In the genomic region with DNA sequence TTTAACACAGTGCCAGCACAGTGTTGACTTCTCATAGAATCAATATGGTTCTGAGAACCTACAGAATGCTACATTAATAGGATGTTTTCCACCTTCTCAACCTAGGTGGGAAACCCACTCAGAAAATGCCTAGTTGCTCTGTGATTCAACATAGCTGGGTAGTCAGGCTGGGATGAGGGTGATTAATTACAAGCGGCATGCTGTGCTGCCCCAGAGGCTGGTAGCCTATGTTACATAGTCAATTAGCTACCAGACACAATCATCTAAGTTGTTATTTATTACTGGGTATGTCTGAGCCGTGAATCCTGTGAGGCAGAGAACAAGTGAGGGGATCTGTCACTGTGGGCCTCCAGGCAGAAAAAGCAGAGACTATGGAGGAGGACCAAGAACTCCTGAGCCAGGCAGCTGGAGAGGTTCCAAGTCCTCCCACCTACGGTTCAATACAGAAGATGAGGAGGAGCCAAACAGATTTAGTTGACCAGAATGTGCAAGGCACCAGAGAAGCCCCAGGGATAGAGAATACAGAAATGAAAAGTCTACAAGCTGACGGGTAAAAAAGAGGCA, we compare ENCODE assay signal across 26 cellular contexts.
A peak's percentile ranks its signal among the peaks of the same experiment; 100 is the strongest.
DNase-seq lines count a peak whose midpoint lies in the region; ATAC-seq, FAIRE-seq and TF ChIP-seq lines count a peak whose summit lies in the region.
"Had no signal": no experiment of that assay in that cellular context is flagged by ENCODE, and none has a peak within 500 bp of the region (broad histone marks: within the 10 kb centered on the region; RNA-seq: fewer than 3 reads in every experiment).

No MANE protein-coding gene starts in this region.

- H3K36me3 ChIP-seq in HEK293 (ENCODE audit: control insufficient read depth in 2 of 2, insufficient read depth in 1 of 2, low read length in 2 of 2) (no peaks in the 10 kb centered on the region), astrocyte (ENCODE audit: insufficient read depth, low read length) (no peaks in the 10 kb centered on the region)
- H3K36me3 ChIP-seq: BLaER1 had no signal

- H3K27me3 ChIP-seq in astrocyte (ENCODE audit: insufficient read depth, low read length), result no peaks in the 10 kb centered on the region
- H3K27me3 ChIP-seq: BLaER1 had no signal

- DNase-seq in A172 (ENCODE audit: low spot score) (peak; percentile 38), astrocyte (ENCODE audit: low read depth) (no peak), left kidney (ENCODE audit: low read depth, low spot score) (peak; percentile 30), AG20443 (ENCODE audit: low spot score) (no peak)
- no peak for DNase-seq in stimulated activated CD4-positive, alpha-beta T cell treated with anti-CD3 and anti-CD28 coated beads, Interleukin-12 subunit alpha, Interleukin-12 subunit beta, amount 100 ng/mL, for 4 hours
- no peak for DNase-seq in stimulated activated CD8-positive, alpha-beta memory T cell treated with anti-CD3 and anti-CD28 coated beads, Interleukin-4, amount 100 ng/mL, for 48 hours
- DNase-seq: CD4-positive, alpha-beta T cell; COR-L47; DMS79; GM23248; H9; IMR-90; MV-4-11; NCI-H1105 treated with DMSO at 0.1 percent for 48 hours; NCI-H2029 treated with DMSO at 0.1 percent for 48 hours; NCI-H345; NCI-H524 treated with DMSO at 0.1 percent for 48 hours; SHP77; SW 1271 had no signal

- H3K36me3 Mint-ChIP-seq in astrocyte (ENCODE audit: low read depth, unreplicated experiment), result no peaks in the 10 kb centered on the region

- no peak overlapping the region for H3K4me3 Mint-ChIP-seq in astrocyte (ENCODE audit: unreplicated experiment)
- H3K4me3 Mint-ChIP-seq: CD4-positive, alpha-beta T cell; H9 had no signal

- TF ChIP-seq CTCF in HEK293 (tag by site-specific recombination; IDR thresholded peaks at IDR 0.05) (no peak), astrocyte (IDR thresholded peaks at IDR 0.05; ENCODE audit: insufficient read depth, low read depth, low read length) (no peak)

- no peaks in the 10 kb centered on the region for H3K4me1 ChIP-seq in HEK293 (ENCODE audit: control insufficient read depth, insufficient read depth, low read length)
- H3K4me1 ChIP-seq in astrocyte (ENCODE audit: insufficient read depth, low read length), result peaks cover 4% of the 10 kb centered on the region
- H3K4me1 ChIP-seq: BLaER1 had no signal

- FAIRE-seq in astrocyte (lab: Jason Lieb, UNC), result no peak
- FAIRE-seq: A204.1, GM12878 had no signal

- H3K9ac ChIP-seq in astrocyte (ENCODE audit: low read length), result no peak overlapping the region
- H3K9ac ChIP-seq: BLaER1, GM23248, KMS-11 had no signal

- H3K79me2 ChIP-seq in astrocyte (ENCODE audit: insufficient read depth, low read length), result no peaks in the 10 kb centered on the region

- POLR2A ChIA-PET in HEK293 (lab: Yijun Ruan, JAX), result no interaction called here

- H3K9me3 ChIP-seq in HEK293 (ENCODE audit: control insufficient read depth, insufficient read depth, low read depth, low read length), result no peaks in the 10 kb centered on the region
- H3K9me3 ChIP-seq in astrocyte (ENCODE audit: insufficient read depth, low read depth, low read length), result no peaks in the 10 kb centered on the region
- H3K9me3 ChIP-seq: BLaER1 had no signal

- H3K27ac Mint-ChIP-seq in astrocyte (ENCODE audit: unreplicated experiment), result peak overlapping the region; percentile 9
- H3K27ac Mint-ChIP-seq: CD4-positive, alpha-beta T cell; H9 had no signal

- H3K27ac ChIP-seq in HEK293 (ENCODE audit: extremely low read depth, low read depth, low read length) (no peak overlapping the region), astrocyte (ENCODE audit: low read depth, low read length) (no peak overlapping the region)
- H3K27ac ChIP-seq: BLaER1, GM23248, KMS-11, SK-N-MC had no signal

- H3K27me3 Mint-ChIP-seq in astrocyte (ENCODE audit: low read depth, unreplicated experiment), result peaks cover 10% of the 10 kb centered on the region
- H3K27me3 Mint-ChIP-seq: CD4-positive, alpha-beta T cell had no signal

- H2AFZ ChIP-seq in astrocyte (ENCODE audit: low read depth, low read length), result no peak overlapping the region
- H2AFZ ChIP-seq: GM23248 had no signal

- CTCF ChIA-PET in HEK293 (lab: Yijun Ruan, JAX), result interaction anchor here (0.7 to 1.3 kb wide), 2 partner anchors 14 to 1399 kb away, joined by 3 read pairs; no protein-coding TSS in a partner anchor

- no peak for ATAC-seq in HG02571 (IDR thresholded peaks at IDR 0.05; ENCODE audit: unreplicated experiment)
- ATAC-seq: GM12878 had no signal

- peaks cover 4% of the 10 kb centered on the region for H3K4me1 Mint-ChIP-seq in astrocyte (ENCODE audit: low read depth, unreplicated experiment)
- H3K4me1 Mint-ChIP-seq: H9 had no signal

- H3K9me3 Mint-ChIP-seq in astrocyte (ENCODE audit: unreplicated experiment), result peaks cover 5% of the 10 kb centered on the region

- H4K20me1 ChIP-seq in astrocyte (ENCODE audit: insufficient read depth, low read length), result no peaks in the 10 kb centered on the region
- H4K20me1 ChIP-seq: BLaER1 had no signal

- no peak overlapping the region for H3K4me2 ChIP-seq in astrocyte (ENCODE audit: low read length)
- H3K4me2 ChIP-seq: BLaER1, KMS-11 had no signal

- no peak overlapping the region for H3K4me3 ChIP-seq in HEK293 (ENCODE audit: low read depth, low read length)
- no peak overlapping the region for H3K4me3 ChIP-seq in astrocyte (ENCODE audit: insufficient read depth, low read depth, low read length)
- H3K4me3 ChIP-seq: BLaER1, GM12878, GM23248, SK-N-MC had no signal

TF ChIP-seq in HEK293, 187 proteins besides CTCF, POLR2A, EP300 and RAD21:
- TF ChIP-seq ZNF350 (tag by site-specific recombination; IDR thresholded peaks at IDR 0.05), result no peak
- TF ChIP-seq ZFHX2 (tag by site-specific recombination; conservative IDR thresholded peaks at IDR 0.05), result 0 out of 2 replicates have a peak, but pooled peaks have one; percentile 20

Comparison
In these comparisons a context has a peak if more than half of its experiments do, and no peak if none do; other contexts are left out.
1. DNase-seq: peak in A172 (single experiment) and left kidney (single experiment); none in astrocyte (single experiment), AG20443 (single experiment), stimulated activated CD4-positive, alpha-beta T cell treated with anti-CD3 and anti-CD28 coated beads, Interleukin-12 subunit alpha, Interleukin-12 subunit beta, amount 100 ng/mL, for 4 hours (single experiment) and stimulated activated CD8-positive, alpha-beta memory T cell treated with anti-CD3 and anti-CD28 coated beads, Interleukin-4, amount 100 ng/mL, for 48 hours (single experiment).